Comparison of ENCODE assay signal across 11 cellular contexts in the genomic region with DNA sequence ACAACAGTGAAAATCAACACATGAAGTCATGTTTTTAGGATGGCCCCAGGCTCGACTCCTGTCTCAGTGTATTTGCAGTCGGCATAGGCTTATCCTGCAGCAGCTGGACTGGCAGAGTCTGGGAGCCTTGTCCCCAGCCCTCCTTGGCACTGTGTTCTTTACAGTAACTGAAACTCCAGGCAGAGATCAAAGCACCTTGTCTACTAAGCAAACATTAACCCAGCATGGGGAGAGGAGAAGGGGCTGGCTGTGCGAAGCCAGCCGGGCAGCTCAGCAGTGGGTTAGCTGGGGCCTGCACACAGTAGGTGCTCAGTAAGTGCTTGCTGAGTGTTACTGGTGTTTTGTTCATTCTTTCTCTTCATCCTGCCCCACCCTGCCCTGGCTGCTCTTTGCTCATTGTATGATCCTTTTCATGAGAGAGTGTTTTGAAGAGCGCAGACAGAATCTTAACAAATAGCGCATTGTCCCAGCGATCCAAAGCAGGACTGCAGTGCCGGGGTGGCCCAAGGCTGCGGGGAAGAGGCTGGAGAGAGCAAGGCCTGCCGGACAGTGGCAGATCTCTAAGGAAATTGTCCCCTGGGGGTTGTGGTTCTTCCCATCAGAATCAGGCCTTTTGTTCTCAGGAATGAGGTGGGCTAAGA. TPM values are rescaled to one million over a fixed set of nuclear protein-coding genes. Genes with fewer than 3 reads are reported as not detected.
A peak's percentile ranks its signal among the peaks of the same experiment; 100 is the strongest.
DNase-seq lines count a peak whose midpoint lies in the region; ATAC-seq and TF ChIP-seq lines count a peak whose summit lies in the region.
"Had no signal": no experiment of that assay in that cellular context is flagged by ENCODE, and none has a peak within 500 bp of the region (broad histone marks: within the 10 kb centered on the region; RNA-seq: fewer than 3 reads in every experiment).

No MANE protein-coding gene starts in this region.

- H3K27ac ChIP-seq in PC-3 (ENCODE audit: low read length) (peak overlapping the region; percentile 4), dorsolateral prefrontal cortex (peak overlapping the region; percentile 80 to 100 (median 98)), lung (ENCODE audit: low read depth in 1 of 2, low read length in 1 of 2) (peak overlapping the region; percentile 87 to 97)

- H3K36me3 ChIP-seq in PC-3 (ENCODE audit: low read depth, low read length) (peaks cover 63% of the 10 kb centered on the region), lung (ENCODE audit: control insufficient read depth in 2 of 2, insufficient read depth in 2 of 2, low read length in 2 of 2) (peaks cover 4 to 53% of the 10 kb centered on the region in 2 donors)

- no peak for TF ChIP-seq CTCF in PC-3 (conservative IDR thresholded peaks at IDR 0.05; ENCODE audit: low read depth, low read length)
- peak in 13 of 56 donors; percentile 8 to 40 (median 24) for TF ChIP-seq CTCF in dorsolateral prefrontal cortex (IDR thresholded peaks at IDR 0.05 in 54 of 56, conservative IDR thresholded peaks at IDR 0.05 in 2 of 56; ENCODE audit: low read depth in 1 of 56, partially characterized antibody in 56 of 56)
- TF ChIP-seq CTCF in lung (IDR thresholded peaks at IDR 0.05; ENCODE audit: control extremely low read depth, extremely low read depth), result no peak

- H4K20me1 ChIP-seq in PC-3 (ENCODE audit: low read length), result peaks cover 3% of the 10 kb centered on the region; the same call in 1 of the 2 replicates

- no peak for ATAC-seq in PC-3
- ATAC-seq in lung (ENCODE audit: insufficient read depth, low FRiP score), result no peak
- ATAC-seq in stimulated activated effector memory CD8-positive, alpha-beta T cell treated with anti-CD3 and anti-CD28 coated beads, Interleukin-12 subunit alpha, Interleukin-12 subunit beta, amount 100 ng/mL, for 72 hours, result no peak
- no peak for ATAC-seq in HG03442 (IDR thresholded peaks at IDR 0.05; ENCODE audit: unreplicated experiment)
- no peak for ATAC-seq in HG03354 (IDR thresholded peaks at IDR 0.05; ENCODE audit: poor library complexity, severe bottlenecking, unreplicated experiment)

- H3K9me3 Mint-ChIP-seq in stimulated activated effector memory CD8-positive, alpha-beta T cell treated with anti-CD3 and anti-CD28 coated beads, Interleukin-12 subunit alpha, Interleukin-12 subunit beta, amount 100 ng/mL, for 72 hours, result no peaks in the 10 kb centered on the region
- H3K9me3 Mint-ChIP-seq in activated CD4-positive, alpha-beta T cell treated with anti-CD3 and anti-CD28 coated beads, Interleukin-2, amount 10 ng/mL, durations not matched to agents 7 days and 5 days, result no peaks in the 10 kb centered on the region

- DNase-seq in PC-3 (no peak), dorsolateral prefrontal cortex (peak; percentile 23 to 85 (median 78)), lung (ENCODE audit: low spot score) (no peak), cortex of kidney (lab: John Stamatoyannopoulos, UW) (no peak)
- DNase-seq in stimulated activated effector memory CD8-positive, alpha-beta T cell treated with anti-CD3 and anti-CD28 coated beads, Interleukin-12 subunit alpha, Interleukin-12 subunit beta, amount 100 ng/mL, for 72 hours (ENCODE audit: low spot score in 2 of 2), result no peak
- DNase-seq in activated CD4-positive, alpha-beta T cell treated with anti-CD3 and anti-CD28 coated beads, Interleukin-2, amount 10 ng/mL, durations not matched to agents 7 days and 5 days, result no peak
- DNase-seq: effector CD8-positive, alpha-beta T cell; NCI-H774; T-helper 9 cell had no signal

- peaks cover 4% of the 10 kb centered on the region for H3F3A ChIP-seq in PC-3 (ENCODE audit: low read length, unreplicated experiment)

- H3K36me3 Mint-ChIP-seq in stimulated activated effector memory CD8-positive, alpha-beta T cell treated with anti-CD3 and anti-CD28 coated beads, Interleukin-12 subunit alpha, Interleukin-12 subunit beta, amount 100 ng/mL, for 72 hours, result peaks cover 89% of the 10 kb centered on the region
- peaks cover 22% of the 10 kb centered on the region for H3K36me3 Mint-ChIP-seq in activated CD4-positive, alpha-beta T cell treated with anti-CD3 and anti-CD28 coated beads, Interleukin-2, amount 10 ng/mL, durations not matched to agents 7 days and 5 days (ENCODE audit: low read depth)

- H3K9me2 ChIP-seq in PC-3 (replicated peaks; ENCODE audit: low read length), result no peaks in the 10 kb centered on the region

- no peak overlapping the region for H3K4me3 Mint-ChIP-seq in stimulated activated effector memory CD8-positive, alpha-beta T cell treated with anti-CD3 and anti-CD28 coated beads, Interleukin-12 subunit alpha, Interleukin-12 subunit beta, amount 100 ng/mL, for 72 hours
- H3K4me3 Mint-ChIP-seq in activated CD4-positive, alpha-beta T cell treated with anti-CD3 and anti-CD28 coated beads, Interleukin-2, amount 10 ng/mL, durations not matched to agents 7 days and 5 days, result no peak overlapping the region

- peaks cover 72% of the 10 kb centered on the region for H3K79me2 ChIP-seq in PC-3 (ENCODE audit: low read length)

- H3K4me3 ChIP-seq in PC-3 (ENCODE audit: low read length) (no peak overlapping the region), dorsolateral prefrontal cortex (no peak overlapping the region), lung (no peak overlapping the region)

- CTCF ChIA-PET in PC-3 (lab: Charles Lee), result interaction anchor here (0.5 kb wide), 1 partner anchor 43 kb away, joined by 3 read pairs; no protein-coding TSS in a partner anchor
- CTCF ChIA-PET in activated CD4-positive, alpha-beta T cell treated with anti-CD3 and anti-CD28 coated beads, Interleukin-2, amount 10 ng/mL, durations not matched to agents 7 days and 5 days (lab: Charles Lee), result interaction anchor here (1.0 to 2.4 kb wide), 3 partner anchors 10 to 68 kb away, joined by 3 to 11 read pairs (median 3); a partner anchor contains a TSS

- H3K27ac Mint-ChIP-seq in stimulated activated effector memory CD8-positive, alpha-beta T cell treated with anti-CD3 and anti-CD28 coated beads, Interleukin-12 subunit alpha, Interleukin-12 subunit beta, amount 100 ng/mL, for 72 hours, result peak overlapping the region; percentile 77
- no peak overlapping the region for H3K27ac Mint-ChIP-seq in activated CD4-positive, alpha-beta T cell treated with anti-CD3 and anti-CD28 coated beads, Interleukin-2, amount 10 ng/mL, durations not matched to agents 7 days and 5 days

- POLR2A ChIA-PET in PC-3 (lab: Charles Lee; ENCODE audit: unreplicated experiment), result interaction anchor here (0.6 kb wide), 1 partner anchor 242 kb away, joined by 8 read pairs; no protein-coding TSS in a partner anchor
- POLR2A ChIA-PET in activated CD4-positive, alpha-beta T cell treated with anti-CD3 and anti-CD28 coated beads, Interleukin-2, amount 10 ng/mL, durations not matched to agents 7 days and 5 days (lab: Charles Lee), result no interaction called here

- no peaks in the 10 kb centered on the region for H3K27me3 Mint-ChIP-seq in activated CD4-positive, alpha-beta T cell treated with anti-CD3 and anti-CD28 coated beads, Interleukin-2, amount 10 ng/mL, durations not matched to agents 7 days and 5 days

- no peak overlapping the region for H3K4me2 ChIP-seq in PC-3 (ENCODE audit: low read length)

- H3K27me3 ChIP-seq in PC-3 (ENCODE audit: low read length), result no peaks in the 10 kb centered on the region
- no peaks in the 10 kb centered on the region for H3K27me3 ChIP-seq in dorsolateral prefrontal cortex
- no peaks in the 10 kb centered on the region for H3K27me3 ChIP-seq in lung (ENCODE audit: control insufficient read depth, insufficient read depth)

- peaks cover 75% of the 10 kb centered on the region for H3K4me1 ChIP-seq in PC-3 (ENCODE audit: insufficient read depth, low read length)
- peaks cover 19 to 20% of the 10 kb centered on the region in 2 donors for H3K4me1 ChIP-seq in lung (ENCODE audit: control insufficient read depth in 2 of 2, insufficient read depth in 2 of 2, low read length in 2 of 2)

- intact Hi-C loops in PC-3 (cut with micrococcal nuclease), result no loop called here
- intact Hi-C loops in dorsolateral prefrontal cortex (cut with DNase I), result no loop called here

- no TSS peak for BruUV-seq in PC-3 (replicated peaks; lab: Mats Ljungman, UMichigan)

- no peak overlapping the region for H3K9ac ChIP-seq in PC-3 (ENCODE audit: low read length)

- H3K4me1 Mint-ChIP-seq in stimulated activated effector memory CD8-positive, alpha-beta T cell treated with anti-CD3 and anti-CD28 coated beads, Interleukin-12 subunit alpha, Interleukin-12 subunit beta, amount 100 ng/mL, for 72 hours, result peaks cover 5% of the 10 kb centered on the region
- no peaks in the 10 kb centered on the region for H3K4me1 Mint-ChIP-seq in activated CD4-positive, alpha-beta T cell treated with anti-CD3 and anti-CD28 coated beads, Interleukin-2, amount 10 ng/mL, durations not matched to agents 7 days and 5 days

- 65 to 80% methylated on average over 10 of the region's 10 CpGs for WGBS in lung, 2 donors

- no peaks in the 10 kb centered on the region for H3K9me3 ChIP-seq in PC-3 (ENCODE audit: low read length)
- H3K9me3 ChIP-seq in lung (ENCODE audit: control insufficient read depth in 2 of 2, insufficient read depth in 1 of 2, low read length in 1 of 2), result no peaks in the 10 kb centered on the region

- no peak overlapping the region for H2AFZ ChIP-seq in PC-3 (ENCODE audit: low read length)

RNA-seq across cellular contexts. Expression of a gene that starts 23.5 kb away (rescaled TPM):
- total RNA-seq in PC-3 (2014; rRNA removed) (273 and 362 TPM in 2 replicates), dorsolateral prefrontal cortex (100 to 1,000 TPM in 39 of 120 experiments, 10 to 100 TPM in 81; 27.8 to 292 (median 83.1) TPM), lung (10 to 100 TPM; 11.1 to 47.8 TPM)
- polyA plus RNA-seq in lung, result 10 to 100 TPM; 11.4 to 18.1 TPM
- total RNA-seq in activated CD4-positive, alpha-beta T cell treated with anti-CD3 and anti-CD28 coated beads, Interleukin-2, amount 10 ng/mL, durations not matched to agents 7 days and 5 days, result under 1 TPM; 0.55 to 0.96 TPM

RNA-seq across cellular contexts. Expression of a gene that starts 30.6 kb away (rescaled TPM):
- total RNA-seq in PC-3 (2014; rRNA removed), result 97.8 and 115 TPM in 2 replicates
- total RNA-seq in dorsolateral prefrontal cortex, result 100 to 1,000 TPM in 23 of 120 experiments, 10 to 100 TPM in 97; 65.3 to 160 (median 88.1) TPM
- 10 to 100 TPM; 46.5 to 82.9 TPM for total RNA-seq in lung
- 10 to 100 TPM; 71.9 to 82.8 TPM for polyA plus RNA-seq in lung
- 10 to 100 TPM; 97.0 to 97.5 TPM for total RNA-seq in activated CD4-positive, alpha-beta T cell treated with anti-CD3 and anti-CD28 coated beads, Interleukin-2, amount 10 ng/mL, durations not matched to agents 7 days and 5 days

RNA-seq across cellular contexts. Expression of a gene that starts 30.8 kb away (rescaled TPM):
- total RNA-seq in PC-3 (2014; rRNA removed), result 54.2 and 97.7 TPM in 2 replicates
- 10 to 100 TPM; 31.3 to 74.3 (median 47.5) TPM for total RNA-seq in dorsolateral prefrontal cortex
- total RNA-seq in lung, result 10 to 100 TPM; 31.2 to 32.5 TPM
- polyA plus RNA-seq in lung, result 10 to 100 TPM; 16.4 to 28.5 TPM
- total RNA-seq in activated CD4-positive, alpha-beta T cell treated with anti-CD3 and anti-CD28 coated beads, Interleukin-2, amount 10 ng/mL, durations not matched to agents 7 days and 5 days, result 10 to 100 TPM; 44.7 to 47.1 TPM

Comparison
In these comparisons a context has a peak if more than half of its experiments do, and no peak if none do; other contexts are left out.
1. DNase-seq: peak in dorsolateral prefrontal cortex (10 of 10); none in PC-3 (single experiment), lung (single experiment), stimulated activated effector memory CD8-positive, alpha-beta T cell treated with anti-CD3 and anti-CD28 coated beads, Interleukin-12 subunit alpha, Interleukin-12 subunit beta, amount 100 ng/mL, for 72 hours (0 of 2), activated CD4-positive, alpha-beta T cell treated with anti-CD3 and anti-CD28 coated beads, Interleukin-2, amount 10 ng/mL, durations not matched to agents 7 days and 5 days (single experiment) and cortex of kidney (single experiment).
2. H3K27ac ChIP-seq: peak in every context shown above with its lines; median percentile 98 in dorsolateral prefrontal cortex; 92 in lung; 4 in PC-3.
3. RNA of a gene that starts 23.5 kb away (total RNA-seq): 273 to 362 TPM in PC-3, 27.8 to 292 TPM in dorsolateral prefrontal cortex and 11.1 to 47.8 TPM in lung; 0.55 to 0.96 TPM in activated CD4-positive, alpha-beta T cell treated with anti-CD3 and anti-CD28 coated beads, Interleukin-2, amount 10 ng/mL, durations not matched to agents 7 days and 5 days; every median in the first group is over 4 times any median in the second.